In the genomic region with DNA sequence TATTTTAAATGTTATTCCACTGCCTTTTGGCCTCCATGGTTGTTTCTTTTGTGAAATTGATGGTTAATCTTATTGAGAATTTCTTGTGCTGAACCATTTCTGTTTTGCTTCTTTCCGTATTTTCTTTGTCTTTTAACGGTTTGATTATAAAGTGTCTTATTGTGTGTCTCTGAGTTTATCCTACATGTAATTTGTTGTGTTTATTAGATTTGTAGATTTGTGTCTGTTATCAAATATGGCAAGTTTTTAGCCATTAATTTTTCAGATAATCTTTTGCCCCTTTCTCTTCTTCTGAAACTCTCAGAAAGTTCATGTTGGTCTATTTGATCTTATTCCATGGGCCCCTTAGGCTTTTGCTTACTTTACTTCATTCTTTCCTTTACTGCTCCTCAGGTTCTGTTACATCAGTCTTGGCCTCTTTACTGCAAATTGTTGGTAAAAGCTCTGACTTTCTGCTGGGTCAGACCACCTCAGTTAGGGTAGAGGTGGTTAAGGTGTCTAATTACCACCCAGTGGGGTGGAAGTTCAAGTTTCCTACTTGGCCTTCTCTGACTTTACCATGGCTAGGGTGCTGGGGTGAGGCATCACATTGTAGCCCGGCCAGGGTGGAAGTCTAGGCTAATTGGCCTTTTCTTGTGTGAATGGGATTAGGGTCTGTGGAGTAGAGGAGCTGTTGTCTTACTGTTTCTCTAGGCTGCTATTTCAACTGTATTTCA, we compare ENCODE assay signal across 1 cellular context.
TF ChIP-seq lines count a peak whose summit lies in the region.

No MANE protein-coding gene starts in this region.

TF ChIP-seq in H1, 55 proteins besides CTCF, POLR2A, EP300 and RAD21 (continued from another document):
- TF ChIP-seq, protein P1, sequence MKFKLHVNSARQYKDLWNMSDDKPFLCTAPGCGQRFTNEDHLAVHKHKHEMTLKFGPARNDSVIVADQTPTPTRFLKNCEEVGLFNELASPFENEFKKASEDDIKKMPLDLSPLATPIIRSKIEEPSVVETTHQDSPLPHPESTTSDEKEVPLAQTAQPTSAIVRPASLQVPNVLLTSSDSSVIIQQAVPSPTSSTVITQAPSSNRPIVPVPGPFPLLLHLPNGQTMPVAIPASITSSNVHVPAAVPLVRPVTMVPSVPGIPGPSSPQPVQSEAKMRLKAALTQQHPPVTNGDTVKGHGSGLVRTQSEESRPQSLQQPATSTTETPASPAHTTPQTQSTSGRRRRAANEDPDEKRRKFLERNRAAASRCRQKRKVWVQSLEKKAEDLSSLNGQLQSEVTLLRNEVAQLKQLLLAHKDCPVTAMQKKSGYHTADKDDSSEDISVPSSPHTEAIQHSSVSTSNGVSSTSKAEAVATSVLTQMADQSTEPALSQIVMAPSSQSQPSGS (IDR thresholded peaks at IDR 0.05; ENCODE audit: low read length): no peak
